Comparison of ENCODE assay signal across 1 cellular context in the genomic region with DNA sequence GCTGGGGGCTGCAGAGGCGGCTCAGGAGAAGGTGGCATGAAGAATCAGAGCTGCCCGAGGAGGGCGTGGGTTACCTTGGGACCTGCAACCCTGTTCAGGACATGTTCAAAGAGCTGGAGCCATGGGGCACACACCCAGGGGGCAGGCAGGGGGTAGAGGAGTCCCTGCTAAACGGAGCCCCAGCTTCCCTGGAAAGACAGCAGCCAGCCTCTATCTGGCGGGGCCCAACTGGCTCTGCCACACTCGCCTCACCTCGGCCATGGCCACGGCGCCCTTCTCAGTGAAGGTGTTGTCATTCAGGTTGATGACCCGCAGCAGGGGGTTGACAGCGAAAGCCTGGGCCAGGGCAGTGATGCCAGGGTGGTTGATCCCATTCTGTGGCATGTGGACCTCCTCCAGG.
TF ChIP-seq lines count a peak whose summit lies in the region.

No MANE protein-coding gene starts in this region.

TF ChIP-seq in GM23338, 12 proteins besides CTCF, POLR2A, EP300 and RAD21 (continued from another document):
- TF ChIP-seq, protein P1, sequence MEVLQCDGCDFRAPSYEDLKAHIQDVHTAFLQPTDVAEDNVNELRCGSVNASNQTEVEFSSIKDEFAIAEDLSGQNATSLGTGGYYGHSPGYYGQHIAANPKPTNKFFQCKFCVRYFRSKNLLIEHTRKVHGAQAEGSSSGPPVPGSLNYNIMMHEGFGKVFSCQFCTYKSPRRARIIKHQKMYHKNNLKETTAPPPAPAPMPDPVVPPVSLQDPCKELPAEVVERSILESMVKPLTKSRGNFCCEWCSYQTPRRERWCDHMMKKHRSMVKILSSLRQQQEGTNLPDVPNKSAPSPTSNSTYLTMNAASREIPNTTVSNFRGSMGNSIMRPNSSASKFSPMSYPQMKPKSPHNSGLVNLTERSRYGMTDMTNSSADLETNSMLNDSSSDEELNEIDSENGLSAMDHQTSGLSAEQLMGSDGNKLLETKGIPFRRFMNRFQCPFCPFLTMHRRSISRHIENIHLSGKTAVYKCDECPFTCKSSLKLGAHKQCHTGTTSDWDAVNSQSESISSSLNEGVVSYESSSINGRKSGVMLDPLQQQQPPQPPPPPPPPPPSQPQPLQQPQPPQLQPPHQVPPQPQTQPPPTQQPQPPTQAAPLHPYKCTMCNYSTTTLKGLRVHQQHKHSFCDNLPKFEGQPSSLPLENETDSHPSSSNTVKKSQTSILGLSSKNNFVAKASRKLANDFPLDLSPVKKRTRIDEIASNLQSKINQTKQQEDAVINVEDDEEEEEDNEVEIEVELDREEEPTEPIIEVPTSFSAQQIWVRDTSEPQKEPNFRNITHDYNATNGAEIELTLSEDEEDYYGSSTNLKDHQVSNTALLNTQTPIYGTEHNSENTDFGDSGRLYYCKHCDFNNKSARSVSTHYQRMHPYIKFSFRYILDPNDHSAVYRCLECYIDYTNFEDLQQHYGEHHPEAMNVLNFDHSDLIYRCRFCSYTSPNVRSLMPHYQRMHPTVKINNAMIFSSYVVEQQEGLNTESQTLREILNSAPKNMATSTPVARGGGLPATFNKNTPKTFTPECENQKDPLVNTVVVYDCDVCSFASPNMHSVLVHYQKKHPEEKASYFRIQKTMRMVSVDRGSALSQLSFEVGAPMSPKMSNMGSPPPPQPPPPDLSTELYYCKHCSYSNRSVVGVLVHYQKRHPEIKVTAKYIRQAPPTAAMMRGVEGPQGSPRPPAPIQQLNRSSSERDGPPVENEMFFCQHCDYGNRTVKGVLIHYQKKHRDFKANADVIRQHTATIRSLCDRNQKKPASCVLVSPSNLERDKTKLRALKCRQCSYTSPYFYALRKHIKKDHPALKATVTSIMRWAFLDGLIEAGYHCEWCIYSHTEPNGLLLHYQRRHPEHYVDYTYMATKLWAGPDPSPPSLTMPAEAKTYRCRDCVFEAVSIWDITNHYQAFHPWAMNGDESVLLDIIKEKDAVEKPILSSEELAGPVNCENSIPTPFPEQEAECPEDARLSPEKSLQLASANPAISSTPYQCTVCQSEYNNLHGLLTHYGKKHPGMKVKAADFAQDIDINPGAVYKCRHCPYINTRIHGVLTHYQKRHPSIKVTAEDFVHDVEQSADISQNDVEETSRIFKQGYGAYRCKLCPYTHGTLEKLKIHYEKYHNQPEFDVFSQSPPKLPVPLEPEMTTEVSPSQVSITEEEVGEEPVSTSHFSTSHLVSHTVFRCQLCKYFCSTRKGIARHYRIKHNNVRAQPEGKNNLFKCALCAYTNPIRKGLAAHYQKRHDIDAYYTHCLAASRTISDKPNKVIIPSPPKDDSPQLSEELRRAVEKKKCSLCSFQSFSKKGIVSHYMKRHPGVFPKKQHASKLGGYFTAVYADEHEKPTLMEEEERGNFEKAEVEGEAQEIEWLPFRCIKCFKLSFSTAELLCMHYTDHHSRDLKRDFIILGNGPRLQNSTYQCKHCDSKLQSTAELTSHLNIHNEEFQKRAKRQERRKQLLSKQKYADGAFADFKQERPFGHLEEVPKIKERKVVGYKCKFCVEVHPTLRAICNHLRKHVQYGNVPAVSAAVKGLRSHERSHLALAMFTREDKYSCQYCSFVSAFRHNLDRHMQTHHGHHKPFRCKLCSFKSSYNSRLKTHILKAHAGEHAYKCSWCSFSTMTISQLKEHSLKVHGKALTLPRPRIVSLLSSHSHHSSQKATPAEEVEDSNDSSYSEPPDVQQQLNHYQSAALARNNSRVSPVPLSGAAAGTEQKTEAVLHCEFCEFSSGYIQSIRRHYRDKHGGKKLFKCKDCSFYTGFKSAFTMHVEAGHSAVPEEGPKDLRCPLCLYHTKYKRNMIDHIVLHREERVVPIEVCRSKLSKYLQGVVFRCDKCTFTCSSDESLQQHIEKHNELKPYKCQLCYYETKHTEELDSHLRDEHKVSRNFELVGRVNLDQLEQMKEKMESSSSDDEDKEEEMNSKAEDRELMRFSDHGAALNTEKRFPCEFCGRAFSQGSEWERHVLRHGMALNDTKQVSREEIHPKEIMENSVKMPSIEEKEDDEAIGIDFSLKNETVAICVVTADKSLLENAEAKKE (CRISPR knock-in tag; IDR thresholded peaks at IDR 0.05): no peak
- TF ChIP-seq, protein P2, sequence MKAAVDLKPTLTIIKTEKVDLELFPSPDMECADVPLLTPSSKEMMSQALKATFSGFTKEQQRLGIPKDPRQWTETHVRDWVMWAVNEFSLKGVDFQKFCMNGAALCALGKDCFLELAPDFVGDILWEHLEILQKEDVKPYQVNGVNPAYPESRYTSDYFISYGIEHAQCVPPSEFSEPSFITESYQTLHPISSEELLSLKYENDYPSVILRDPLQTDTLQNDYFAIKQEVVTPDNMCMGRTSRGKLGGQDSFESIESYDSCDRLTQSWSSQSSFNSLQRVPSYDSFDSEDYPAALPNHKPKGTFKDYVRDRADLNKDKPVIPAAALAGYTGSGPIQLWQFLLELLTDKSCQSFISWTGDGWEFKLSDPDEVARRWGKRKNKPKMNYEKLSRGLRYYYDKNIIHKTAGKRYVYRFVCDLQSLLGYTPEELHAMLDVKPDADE (IDR thresholded peaks at IDR 0.05): no peak
- TF ChIP-seq POLR2AphosphoS5 (IDR thresholded peaks at IDR 0.05; ENCODE audit: low read depth): no peak
- no peak for TF ChIP-seq ZNF331 (CRISPR knock-in tag; IDR thresholded peaks at IDR 0.05; ENCODE audit: low read depth)
- no peak for TF ChIP-seq JUNB (IDR thresholded peaks at IDR 0.05; ENCODE audit: unreplicated experiment)
- TF ChIP-seq ZNF114 (CRISPR knock-in tag; IDR thresholded peaks at IDR 0.05): no peak
- TF ChIP-seq CREB1 (CRISPR knock-in tag; IDR thresholded peaks at IDR 0.05; ENCODE audit: low read depth): no peak
TF ChIP-seq in GM23338: peak in this region for 0.
